ENCODE assay signal across 20 cellular contexts in genomic region chr21:42696516-42697040, GRCh38.
"Had no signal": no experiment of that assay in that cellular context is flagged by ENCODE, and none has a peak within 500 bp of the region (broad histone marks: within the 10 kb centered on the region; RNA-seq: fewer than 3 reads in every experiment).

No MANE protein-coding gene starts in this region.

- H3K4me3 ChIP-seq: coronary artery, heart left ventricle, right atrium auricular region, smooth muscle cell, suprapubic skin, thyroid gland, uterus had no signal

- H3K27me3 ChIP-seq: heart left ventricle, neutrophil, right atrium auricular region, suprapubic skin, thyroid gland, uterus had no signal

- H3K36me3 Mint-ChIP-seq: stimulated activated effector memory CD8-positive, alpha-beta T cell treated with anti-CD3 and anti-CD28 coated beads, Interleukin-12 subunit alpha, Interleukin-12 subunit beta, amount 100 ng/mL, for 72 hours had no signal

- H3K9me3 Mint-ChIP-seq: endodermal cell; naive thymus-derived CD4-positive, alpha-beta T cell; stimulated activated effector memory CD8-positive, alpha-beta T cell treated with anti-CD3 and anti-CD28 coated beads, Interleukin-12 subunit alpha, Interleukin-12 subunit beta, amount 100 ng/mL, for 72 hours; type B pancreatic cell had no signal

- H3K27ac Mint-ChIP-seq: endodermal cell; nephron progenitor cell; stimulated activated effector memory CD8-positive, alpha-beta T cell treated with anti-CD3 and anti-CD28 coated beads, Interleukin-12 subunit alpha, Interleukin-12 subunit beta, amount 100 ng/mL, for 72 hours; type B pancreatic cell had no signal

- H3K9me3 ChIP-seq: neutrophil, suprapubic skin, thyroid gland, uterus had no signal

- H3K27me3 Mint-ChIP-seq: type B pancreatic cell had no signal

- DNase-seq: effector CD4-positive, alpha-beta T cell; erythroblast; hippocampal formation; kidney glomerular epithelial cell; naive thymus-derived CD4-positive, alpha-beta T cell; nephron progenitor cell; stimulated activated CD4-positive, alpha-beta T cell treated with anti-CD3 and anti-CD28 coated beads, Interleukin-4, amount 100 ng/mL, for 1 hour; stimulated activated CD8-positive, alpha-beta memory T cell treated with anti-CD3 and anti-CD28 coated beads, Interleukin-4, amount 100 ng/mL, for 48 hours; stimulated activated naive CD8-positive, alpha-beta T cell treated with anti-CD3 and anti-CD28 coated beads, Interleukin-15, Interleukin-2, amounts not matched to agents 100 U/mL and 50 U/mL, for 24 hours; uterus had no signal

- H3K27ac ChIP-seq: coronary artery, heart left ventricle, neutrophil, right atrium auricular region, suprapubic skin, thyroid gland, uterus had no signal

- H3K4me3 Mint-ChIP-seq: endodermal cell; naive thymus-derived CD4-positive, alpha-beta T cell; nephron progenitor cell; stimulated activated effector memory CD8-positive, alpha-beta T cell treated with anti-CD3 and anti-CD28 coated beads, Interleukin-12 subunit alpha, Interleukin-12 subunit beta, amount 100 ng/mL, for 72 hours; type B pancreatic cell had no signal

- H3K36me3 ChIP-seq: neutrophil, right atrium auricular region, suprapubic skin, thyroid gland, uterus had no signal

- H3K4me2 ChIP-seq: smooth muscle cell had no signal

- H3K4me1 Mint-ChIP-seq: endodermal cell; nephron progenitor cell; stimulated activated effector memory CD8-positive, alpha-beta T cell treated with anti-CD3 and anti-CD28 coated beads, Interleukin-12 subunit alpha, Interleukin-12 subunit beta, amount 100 ng/mL, for 72 hours had no signal

- H3K4me1 ChIP-seq: right atrium auricular region, thyroid gland, uterus had no signal
